8 cellular contexts compared by ENCODE assay signal in genomic region chr3:193665370-193665989, GRCh38.
A peak's percentile ranks its signal among the peaks of the same experiment; 100 is the strongest.
DNase-seq lines count a peak whose midpoint lies in the region; ATAC-seq, FAIRE-seq and TF ChIP-seq lines count a peak whose summit lies in the region.

No MANE protein-coding gene starts in this region.

- H3K4me1 Mint-ChIP-seq in osteocyte (ENCODE audit: unreplicated experiment): no peaks in the 10 kb centered on the region

- ATAC-seq in GM21576 (IDR thresholded peaks at IDR 0.05; ENCODE audit: unreplicated experiment): no peak
- no peak for ATAC-seq in HG03565 (IDR thresholded peaks at IDR 0.05; ENCODE audit: unreplicated experiment)

- H3K4me3 Mint-ChIP-seq in osteocyte (ENCODE audit: unreplicated experiment): no peak overlapping the region

- no peaks in the 10 kb centered on the region for H3K27me3 Mint-ChIP-seq in osteocyte (ENCODE audit: unreplicated experiment)

- no peaks in the 10 kb centered on the region for H3K9me3 Mint-ChIP-seq in osteocyte (ENCODE audit: unreplicated experiment)

- H3K27ac Mint-ChIP-seq in osteocyte (ENCODE audit: unreplicated experiment): no peak overlapping the region

- peaks cover 37% of the 10 kb centered on the region for H3K36me3 Mint-ChIP-seq in osteocyte (ENCODE audit: unreplicated experiment)

- peak; percentile 10 for FAIRE-seq in colon (lab: Jason Lieb, UNC)

- peak; percentile 72 for DNase-seq in NCI-H2107 treated with DMSO at 0.1 percent for 48 hours (lab: John Stamatoyannopoulos, UW; ENCODE audit: unreplicated experiment)
- DNase-seq in NCI-H2107 (lab: John Stamatoyannopoulos, UW): no peak
- DNase-seq in NCI-H2227 treated with DMSO at 0.1 percent for 48 hours (lab: John Stamatoyannopoulos, UW): peak; percentile 7
- DNase-seq in osteocyte (ENCODE audit: extremely low spot score, unreplicated experiment): no peak
- DNase-seq in T1000 (lab: John Stamatoyannopoulos, UW): no peak

- peak; percentile 62 for TF ChIP-seq CTCF in osteocyte (IDR thresholded peaks at IDR 0.05)

Comparison
In these comparisons a context has a peak if more than half of its experiments do, and no peak if none do; other contexts are left out.
1. DNase-seq: peak in NCI-H2107 treated with DMSO at 0.1 percent for 48 hours (single experiment) and NCI-H2227 treated with DMSO at 0.1 percent for 48 hours (single experiment); none in NCI-H2107 (single experiment), osteocyte (single experiment) and T1000 (single experiment).